ENCODE assay signal across 8 cellular contexts in genomic region chr12:57005980-57006808, GRCh38. TPM values are rescaled to one million over a fixed set of nuclear protein-coding genes. Genes with fewer than 3 reads are reported as not detected.
DNase-seq lines count a peak whose midpoint lies in the region; ATAC-seq lines count a peak whose summit lies in the region.

TSS of gene ZBTB39 (minus strand) at chr12:57006546. CDS start at chr12:57004917, 1,629 bp downstream.

- H3K36me3 ChIP-seq in ectodermal cell (ENCODE audit: control insufficient read depth, insufficient read depth, low read length): peaks cover 32% of the 10 kb centered on the region

- H3K4me3 ChIP-seq in ectodermal cell (ENCODE audit: insufficient read depth, low read depth, low read length): peak within 1 kb of the TSS; percentile 61

- peaks cover 8% of the 10 kb centered on the region for H3K4me1 ChIP-seq in ectodermal cell (ENCODE audit: control insufficient read depth, insufficient read depth, low read length)

- DNase-seq in NK-92 treated with Interleukin-12 subunit alpha and Interleukin-12 subunit beta, amount 100 ng/mL, for 24 hours (lab: John Stamatoyannopoulos, UW): peak; percentile 29
- DNase-seq in NK-92 (lab: John Stamatoyannopoulos, UW; ENCODE audit: unreplicated experiment) (no peak), NCI-H2227 treated with DMSO at 0.1 percent for 48 hours (lab: John Stamatoyannopoulos, UW) (peak; percentile 42), medulla oblongata (ENCODE audit: extremely low spot score) (peak; percentile 53)
- peak; percentile 63 to 66 for DNase-seq in activated CD4-positive, alpha-beta T cell treated with anti-CD3 and anti-CD28 coated beads, Interleukin-2, amount 50 U/mL, for 48 hours
- DNase-seq in stimulated activated CD8-positive, alpha-beta memory T cell treated with anti-CD3 and anti-CD28 coated beads, Interleukin-15, amount 100 ng/mL, for 48 hours (ENCODE audit: low read depth in 2 of 2): peak; percentile 57 to 58

- H3K9me3 ChIP-seq in ectodermal cell (ENCODE audit: control insufficient read depth, low read length): no peaks in the 10 kb centered on the region

- no peaks in the 10 kb centered on the region for H3K27me3 ChIP-seq in ectodermal cell (ENCODE audit: control insufficient read depth, insufficient read depth, low read length, poor library complexity, severe bottlenecking)

- no peak within 1 kb of the TSS for H3K27ac ChIP-seq in ectodermal cell (ENCODE audit: insufficient read depth, low read depth, low read length, poor library complexity, severe bottlenecking)

- 1% methylated on average over 94 of the region's 94 CpGs for WGBS in ectodermal cell, 2 experiments

- ATAC-seq in HG02970 (IDR thresholded peaks at IDR 0.05; ENCODE audit: low FRiP score, unreplicated experiment): peak; percentile 75

RNA-seq across cellular contexts. Expression of gene ZBTB39, which starts in this region (rescaled TPM):
- polyA plus RNA-seq in ectodermal cell (2013, experiment 1 of 4): 27.4 TPM
- polyA plus RNA-seq in ectodermal cell (2013, experiment 2 of 4): 34.2 TPM
- polyA plus RNA-seq in ectodermal cell (2013, experiment 3 of 4): 22.1 TPM
- 24.5 TPM for polyA plus RNA-seq in ectodermal cell (2013, experiment 4 of 4)
